18 cellular contexts compared by ENCODE assay signal in the genomic region with DNA sequence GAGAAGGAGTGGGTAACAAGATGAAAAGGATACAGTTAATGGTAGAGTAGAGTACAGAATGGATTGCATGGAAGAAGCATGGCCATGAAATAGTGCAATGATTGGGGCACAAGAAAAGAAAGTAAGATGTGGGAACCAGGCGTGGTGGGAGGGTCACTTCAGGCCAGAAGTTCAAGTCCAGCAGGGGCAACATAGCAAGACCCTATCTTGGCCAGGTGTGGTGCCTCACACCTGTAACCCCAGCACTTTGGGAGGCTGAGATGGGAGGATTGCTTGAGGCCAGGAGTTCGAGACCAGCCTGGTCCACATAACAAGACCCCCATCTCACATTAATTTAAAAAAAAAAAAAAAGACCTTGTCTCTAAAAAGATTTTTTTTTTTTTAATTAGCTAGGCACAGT. TPM values are rescaled to one million over a fixed set of nuclear protein-coding genes. Genes with fewer than 3 reads are reported as not detected.
A peak's percentile ranks its signal among the peaks of the same experiment; 100 is the strongest.
DNase-seq lines count a peak whose midpoint lies in the region; ATAC-seq and TF ChIP-seq lines count a peak whose summit lies in the region.
"Had no signal": no experiment of that assay in that cellular context is flagged by ENCODE, and none has a peak within 500 bp of the region (broad histone marks: within the 10 kb centered on the region; RNA-seq: fewer than 3 reads in every experiment).

No MANE protein-coding gene starts in this region.

- H3K9me2 ChIP-seq in hepatocyte (replicated peaks; ENCODE audit: insufficient read depth), result no peaks in the 10 kb centered on the region

- CTCF ChIA-PET in WTC11 (lab: Charles Lee), result interaction anchor here (0.6 to 3.1 kb wide), 4 partner anchors 14 to 594 kb away, joined by 3 to 34 read pairs (median 14); no protein-coding TSS in a partner anchor

- H3K27me3 Mint-ChIP-seq in WTC11 (ENCODE audit: low read depth), result no peaks in the 10 kb centered on the region; the same call in 1 of the 2 replicates

- no peak overlapping the region for H3K4me3 Mint-ChIP-seq in WTC11

- no peak overlapping the region for H2AFZ ChIP-seq in hepatocyte
- H2AFZ ChIP-seq: GM23248 had no signal

- in situ Hi-C loops in gastrocnemius medialis (cut with MboI; ENCODE audit: low sequenced_read_pairs in 4 of 4), result no loop called here

- no peaks in the 10 kb centered on the region for H3K9me3 ChIP-seq in hepatocyte (ENCODE audit: low read depth)
- H3K9me3 ChIP-seq in gastrocnemius medialis, result no peaks in the 10 kb centered on the region

- H3K27ac Mint-ChIP-seq in WTC11, result peak overlapping the region; percentile 10; the same call in 1 of the 2 replicates

- H3K36me3 ChIP-seq in hepatocyte (replicated peaks; ENCODE audit: insufficient read depth, low read depth) (no peaks in the 10 kb centered on the region), gastrocnemius medialis (no peaks in the 10 kb centered on the region)

- peaks cover 20% of the 10 kb centered on the region for H3K79me2 ChIP-seq in hepatocyte

- 87% methylated on average over 2 of the region's 2 CpGs for WGBS in hepatocyte (ENCODE audit: low lambda C conversion rate, missing lambda C conversion rate)

- no peak overlapping the region for H3K4me2 ChIP-seq in hepatocyte

- intact Hi-C loops in gastrocnemius medialis (cut with DNase I; ENCODE audit: low total_unique reads), result no loop called here

- DNase-seq in WTC11 (ENCODE audit: low spot score), result no peak
- no peak for DNase-seq in hepatocyte (ENCODE audit: low spot score)
- no peak for DNase-seq in gastrocnemius medialis
- DNase-seq in DMS 273 (lab: John Stamatoyannopoulos, UW; ENCODE audit: unreplicated experiment), result no peak
- DNase-seq in coronary artery (ENCODE audit: low spot score), result no peak
- DNase-seq: C1 segment of cervical spinal cord, DMS 273 treated with DMSO at 0.1 percent for 48 hours, GDM1, GM23248, KG1, NCI-H146, NCI-H2081, NCI-H510A, NCI-H82 had no signal

- H3K4me1 ChIP-seq in hepatocyte (ENCODE audit: insufficient read depth) (peaks cover 22% of the 10 kb centered on the region), gastrocnemius medialis (peaks cover 51 to 60% of the 10 kb centered on the region in 2 donors)

- no peak for ATAC-seq in WTC11
- no peak for ATAC-seq in gastrocnemius medialis
- ATAC-seq in HG03196 (IDR thresholded peaks at IDR 0.05; ENCODE audit: unreplicated experiment), result no peak
- ATAC-seq: GM12878, Panc1 had no signal

- H3K9me3 Mint-ChIP-seq in WTC11, result no peaks in the 10 kb centered on the region

- H3K4me1 Mint-ChIP-seq in WTC11, result peaks cover 39% of the 10 kb centered on the region

- H3K4me3 ChIP-seq in hepatocyte (no peak overlapping the region), gastrocnemius medialis (no peak overlapping the region), coronary artery (no peak overlapping the region)
- H3K4me3 ChIP-seq: GM12878, GM23248 had no signal

- TF ChIP-seq POLR2A in gastrocnemius medialis (IDR thresholded peaks at IDR 0.05), result no peak

- H4K20me1 ChIP-seq in hepatocyte (ENCODE audit: insufficient read depth, poor library complexity, severe bottlenecking), result no peaks in the 10 kb centered on the region

- no peaks in the 10 kb centered on the region for H3K27me3 ChIP-seq in hepatocyte
- no peaks in the 10 kb centered on the region for H3K27me3 ChIP-seq in gastrocnemius medialis

- POLR2A ChIA-PET in WTC11 (lab: Charles Lee), result interaction anchor here (1.9 kb wide), 1 partner anchor 9 kb away, joined by 10 read pairs; no protein-coding TSS in a partner anchor

- H3K27ac ChIP-seq in hepatocyte (peak overlapping the region; percentile 95), gastrocnemius medialis (peak overlapping the region; percentile 91 to 94 (median 92)), coronary artery (no peak overlapping the region)
- H3K27ac ChIP-seq: GM23248 had no signal

- TF ChIP-seq CTCF in WTC11 (IDR thresholded peaks at IDR 0.05), result no peak
- no peak for TF ChIP-seq CTCF in hepatocyte (IDR thresholded peaks at IDR 0.05; ENCODE audit: poor library complexity)
- TF ChIP-seq CTCF in gastrocnemius medialis (IDR thresholded peaks at IDR 0.05 in 4 of 5, conservative IDR thresholded peaks at IDR 0.05 in 1 of 5), result no peak
- TF ChIP-seq CTCF in coronary artery (IDR thresholded peaks at IDR 0.05), result no peak

- H3K36me3 Mint-ChIP-seq in WTC11, result no peaks in the 10 kb centered on the region; the same call in 1 of the 2 replicates

TF ChIP-seq in WTC11, 78 proteins besides CTCF, POLR2A, EP300 and RAD21:
- TF ChIP-seq SP1 (CRISPR knock-in tag; conservative IDR thresholded peaks at IDR 0.05) (no peak), ZNF121 (CRISPR knock-in tag; IDR thresholded peaks at IDR 0.05) (peak; percentile 94)
TF ChIP-seq in WTC11: peak in this region for 1.

RNA-seq across cellular contexts. Expression of a gene that starts 1.4 kb away (rescaled TPM):
- total RNA-seq in WTC11 (2021) (2.1 to 4.2 TPM (median 3.0 TPM) in 3 replicates), hepatocyte (8.7 and 14.8 TPM in 2 replicates), gastrocnemius medialis (10 to 100 TPM in 2 of 4 donors, 1 to 10 TPM in 2; 6.3 to 23.8 (median 11.9) TPM)
- 21.1 and 23.7 TPM in 2 replicates for polyA plus RNA-seq in hepatocyte
- total RNA-seq: GM12878 had no signal
- polyA plus RNA-seq: GM12878 had no signal

RNA-seq across cellular contexts. Expression of a gene that starts 4.8 kb away (rescaled TPM):
- total RNA-seq in WTC11 (2021), result 0.33 to 0.62 TPM (median 0.55 TPM) in 3 replicates
- total RNA-seq in hepatocyte, result not detected in 2 replicates
- 0.19 and 0.29 TPM in 2 replicates for polyA plus RNA-seq in hepatocyte
- total RNA-seq in gastrocnemius medialis, result 1 to 10 TPM in 3 of 4 donors, under 1 TPM in 1; 0.41 to 4.6 (median 2.4) TPM
- total RNA-seq: A673, GM12878 had no signal
- polyA plus RNA-seq: GM12878 had no signal

RNA-seq across cellular contexts. Expression of a gene that starts 5.7 kb away (rescaled TPM):
- total RNA-seq in WTC11 (2021), result 1.3 to 2.1 TPM (median 1.4 TPM) in 3 replicates
- total RNA-seq in hepatocyte, result 15.7 and 20.5 TPM in 2 replicates
- 64.8 and 123 TPM in 2 replicates for polyA plus RNA-seq in hepatocyte
- 1,000 to 10,000 TPM in 2 of 4 donors, 100 to 1,000 TPM in 2; 763 to 2,291 (median 1,427) TPM for total RNA-seq in gastrocnemius medialis
- total RNA-seq: GM12878 had no signal

RNA-seq across cellular contexts. Expression of a gene that starts 19.8 kb away (rescaled TPM):
- total RNA-seq in WTC11 (2021) (12.6 to 14.6 TPM (median 13.5 TPM) in 3 replicates), hepatocyte (14.7 and 18.4 TPM in 2 replicates), gastrocnemius medialis (10 to 100 TPM in 1 of 4 donors, 1 to 10 TPM in 3; 1.9 to 10.4 (median 5.0) TPM)
- 5.2 and 8.2 TPM in 2 replicates for polyA plus RNA-seq in hepatocyte

RNA-seq across cellular contexts. Expression of a gene that starts 38.0 kb away (rescaled TPM):
- total RNA-seq in WTC11 (2021) (18.7 to 22.6 TPM (median 20.4 TPM) in 3 replicates), hepatocyte (21.1 and 24.6 TPM in 2 replicates), gastrocnemius medialis (10 to 100 TPM in 2 of 4 donors, 1 to 10 TPM in 2; 8.2 to 20.9 (median 9.8) TPM)
- polyA plus RNA-seq in hepatocyte, result 19.9 and 21.8 TPM in 2 replicates

Comparison
In these comparisons a context has a peak if more than half of its experiments do, and no peak if none do; other contexts are left out.
1. H3K27ac ChIP-seq: peak in hepatocyte (single experiment) and gastrocnemius medialis (4 of 4); none in coronary artery (0 of 2).
2. RNA of a gene that starts 5.7 kb away (total RNA-seq): 763 to 2,291 TPM in gastrocnemius medialis; 15.7 to 20.5 TPM in hepatocyte and 1.3 to 2.1 TPM in WTC11; every median in the first group is over 10 times any median in the second.